ENCODE assay signal across 1 cellular context in genomic region chr6:143677891-143678737, GRCh38.
TF ChIP-seq lines count a peak whose summit lies in the region.

PHACTR2 (plus strand) TSS chr6:143677965; CDS start chr6:143678164, 199 bp downstream.

TF ChIP-seq in GM12878, 131 proteins besides CTCF, POLR2A, EP300 and RAD21 (continued from another document):
- TF ChIP-seq REST (IDR thresholded peaks at IDR 0.05; ENCODE audit: low read depth, low read length) (no peak), EGR1 (IDR thresholded peaks at IDR 0.05; ENCODE audit: borderline replicate concordance in 1 of 2, low read depth in 2 of 2, low read length in 2 of 2) (no peak), PKNOX1 (IDR thresholded peaks at IDR 0.05) (no peak), RUNX3 (IDR thresholded peaks at IDR 0.05; ENCODE audit: low read length) (no peak), KAT2A (conservative IDR thresholded peaks at IDR 0.05; ENCODE audit: control insufficient read depth, low read depth, low read length) (no peak), KLF5 (IDR thresholded peaks at IDR 0.05; ENCODE audit: partially characterized antibody) (no peak), STAT3 (IDR thresholded peaks at IDR 0.05; ENCODE audit: low read depth, low read length) (no peak), CREM (IDR thresholded peaks at IDR 0.05; ENCODE audit: low read depth) (no peak), E4F1 (IDR thresholded peaks at IDR 0.05; ENCODE audit: borderline replicate concordance, partially characterized antibody) (no peak)
